Comparison of ENCODE assay signal across 21 cellular contexts in genomic region chr2:242022550-242023290, GRCh38.
DNase-seq lines count a peak whose midpoint lies in the region; ATAC-seq and TF ChIP-seq lines count a peak whose summit lies in the region.
"Had no signal": no experiment of that assay in that cellular context is flagged by ENCODE, and none has a peak within 500 bp of the region (broad histone marks: within the 10 kb centered on the region; RNA-seq: fewer than 3 reads in every experiment).

No MANE protein-coding gene starts in this region.

- H3K4me1 ChIP-seq in trophoblast cell (ENCODE audit: control insufficient read depth in 1 of 2, insufficient read depth in 2 of 2, low read length in 2 of 2), result no peaks in the 10 kb centered on the region
- H3K4me1 ChIP-seq: A549 had no signal

- no peak overlapping the region for H3K27ac ChIP-seq in trophoblast cell (ENCODE audit: low read depth, low read length)
- H3K27ac ChIP-seq: A549, C4-2B, SK-N-MC had no signal

- H4K8ac ChIP-seq in trophoblast cell (ENCODE audit: low read depth, low read length), result no peak overlapping the region

- H3K27me3 Mint-ChIP-seq in activated T-cell treated with anti-CD3 and anti-CD28 coated beads, Interleukin-2, amount 50 U/mL, for 4 hours (ENCODE audit: low read depth), result peaks cover 29% of the 10 kb centered on the region

- TF ChIP-seq EP300 in Ishikawa (IDR thresholded peaks at IDR 0.05; ENCODE audit: borderline replicate concordance), result no peak

- no peak overlapping the region for H2AFZ ChIP-seq in trophoblast cell (ENCODE audit: insufficient read depth, low read length, poor library complexity)
- H2AFZ ChIP-seq: GM23338 had no signal

- DNase-seq in activated T-cell treated with anti-CD3 and anti-CD28 coated beads, Interleukin-2, amount 50 U/mL, for 1 hour, result peak; percentile 9
- no peak for DNase-seq in activated T-cell treated with anti-CD3 and anti-CD28 coated beads, Interleukin-2, amount 50 U/mL, for 4 hours
- DNase-seq in RPMI8226 (peak; percentile 39), mesenteric fat pad (ENCODE audit: low spot score) (peak; percentile 37), T-helper 1 cell (no peak), trophoblast cell (no peak)
- DNase-seq in activated CD4-positive, alpha-beta T cell treated with anti-CD3 and anti-CD28 coated beads for 48 hours, result no peak
- DNase-seq: DMS 273 treated with DMSO at 0.1 percent for 48 hours, GF-D8, MG63, NCI-H2029, NCI-H510A, NCI-H774, Right ventricle myocardium superior had no signal

- H3K4me3 ChIP-seq in trophoblast cell (ENCODE audit: low read depth, low read length), result no peak overlapping the region
- H3K4me3 ChIP-seq: A549, GM23338, MG63, SK-N-MC had no signal

- no peak overlapping the region for H3K14ac ChIP-seq in trophoblast cell (ENCODE audit: low read length)

- peaks cover 14% of the 10 kb centered on the region for H3K36me3 Mint-ChIP-seq in activated T-cell treated with anti-CD3 and anti-CD28 coated beads, Interleukin-2, amount 50 U/mL, for 4 hours (ENCODE audit: insufficient read depth)

- no peak overlapping the region for H2BK5ac ChIP-seq in trophoblast cell (ENCODE audit: low read depth, low read length, poor library complexity)

- H3K36me3 ChIP-seq in trophoblast cell (ENCODE audit: control insufficient read depth in 1 of 2, insufficient read depth in 2 of 2, low read length in 2 of 2), result no peaks in the 10 kb centered on the region
- H3K36me3 ChIP-seq: MG63 had no signal

- no peaks in the 10 kb centered on the region for H3K27me3 ChIP-seq in trophoblast cell (ENCODE audit: insufficient read depth, low read length)
- H3K27me3 ChIP-seq: MG63 had no signal

- H2AK5ac ChIP-seq in trophoblast cell (ENCODE audit: low read length), result no peak overlapping the region

- H3K9ac ChIP-seq in trophoblast cell (ENCODE audit: low read length), result no peak overlapping the region

- peaks cover 23% of the 10 kb centered on the region for H3K9me3 ChIP-seq in trophoblast cell (ENCODE audit: insufficient read depth, low read depth, low read length)
- H3K9me3 ChIP-seq: MG63 had no signal

- H3K4me1 Mint-ChIP-seq in activated T-cell treated with anti-CD3 and anti-CD28 coated beads, Interleukin-2, amount 50 U/mL, for 4 hours (ENCODE audit: low read depth), result no peaks in the 10 kb centered on the region
- H3K4me1 Mint-ChIP-seq: GM23338 had no signal

- H3K4ac ChIP-seq in trophoblast cell (ENCODE audit: low read depth, low read length), result no peak overlapping the region

- H3K9me3 Mint-ChIP-seq in activated T-cell treated with anti-CD3 and anti-CD28 coated beads, Interleukin-2, amount 50 U/mL, for 4 hours, result no peaks in the 10 kb centered on the region

- WGBS in trophoblast cell (ENCODE audit: extremely low coverage, insufficient coverage, insufficient read length), result no CpG with 5 or more reads among the region's 12 CpGs

- ATAC-seq in activated T-cell treated with anti-CD3 and anti-CD28 coated beads, Interleukin-2, amount 50 U/mL, for 4 hours, result no peak
- ATAC-seq: A549, GM23338, HCT116, Panc1 had no signal

- peak; percentile 19; the same call in 1 of the 2 replicates for TF ChIP-seq RAD21 in Ishikawa (IDR thresholded peaks at IDR 0.05; ENCODE audit: low read depth)

- no peak overlapping the region for H4K12ac ChIP-seq in trophoblast cell (ENCODE audit: low read depth, low read length)

- H3K79me1 ChIP-seq in trophoblast cell (ENCODE audit: low read length), result no peaks in the 10 kb centered on the region

- H3K4me3 Mint-ChIP-seq in activated T-cell treated with anti-CD3 and anti-CD28 coated beads, Interleukin-2, amount 50 U/mL, for 4 hours, result no peak overlapping the region
- H3K4me3 Mint-ChIP-seq: GM23338 had no signal

- no peak overlapping the region for H3K23ac ChIP-seq in trophoblast cell (ENCODE audit: low read length)

- H3K18ac ChIP-seq in trophoblast cell (ENCODE audit: low read length), result no peak overlapping the region

- H2BK120ac ChIP-seq in trophoblast cell (ENCODE audit: insufficient read depth, low read length, poor library complexity), result no peak overlapping the region

- H3K4me2 ChIP-seq in trophoblast cell (ENCODE audit: low read length), result no peak overlapping the region
- H3K4me2 ChIP-seq: A549, GM23338 had no signal

- H2BK12ac ChIP-seq in trophoblast cell (ENCODE audit: low read length), result no peak overlapping the region

- H3K79me2 ChIP-seq in trophoblast cell (ENCODE audit: control insufficient read depth, insufficient read depth, low read length, poor library complexity), result no peaks in the 10 kb centered on the region

- no peak overlapping the region for H4K91ac ChIP-seq in trophoblast cell (ENCODE audit: low read depth, low read length)

TF ChIP-seq in Ishikawa, 13 proteins besides CTCF, POLR2A, EP300 and RAD21:
- TF ChIP-seq NFIC (IDR thresholded peaks at IDR 0.05), result no peak
- TF ChIP-seq CREB1 (IDR thresholded peaks at IDR 0.05; ENCODE audit: low read depth), result no peak
- no peak for TF ChIP-seq YY1 (IDR thresholded peaks at IDR 0.05; ENCODE audit: low read depth)
- no peak for TF ChIP-seq CEBPB (IDR thresholded peaks at IDR 0.05)
- TF ChIP-seq ZBTB7A (IDR thresholded peaks at IDR 0.05; ENCODE audit: low read depth), result no peak
- no peak for TF ChIP-seq TCF12 (IDR thresholded peaks at IDR 0.05; ENCODE audit: low read depth)
- no peak for TF ChIP-seq MAX (IDR thresholded peaks at IDR 0.05)
- no peak for TF ChIP-seq EGR1 (IDR thresholded peaks at IDR 0.05)
- TF ChIP-seq TEAD4 (IDR thresholded peaks at IDR 0.05), result no peak
- no peak for TF ChIP-seq TAF1 (IDR thresholded peaks at IDR 0.05; ENCODE audit: low read depth)
- TF ChIP-seq, protein P1, sequence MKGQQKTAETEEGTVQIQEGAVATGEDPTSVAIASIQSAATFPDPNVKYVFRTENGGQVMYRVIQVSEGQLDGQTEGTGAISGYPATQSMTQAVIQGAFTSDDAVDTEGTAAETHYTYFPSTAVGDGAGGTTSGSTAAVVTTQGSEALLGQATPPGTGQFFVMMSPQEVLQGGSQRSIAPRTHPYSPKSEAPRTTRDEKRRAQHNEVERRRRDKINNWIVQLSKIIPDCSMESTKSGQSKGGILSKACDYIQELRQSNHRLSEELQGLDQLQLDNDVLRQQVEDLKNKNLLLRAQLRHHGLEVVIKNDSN (IDR thresholded peaks at IDR 0.05), result no peak
- TF ChIP-seq, protein P2, sequence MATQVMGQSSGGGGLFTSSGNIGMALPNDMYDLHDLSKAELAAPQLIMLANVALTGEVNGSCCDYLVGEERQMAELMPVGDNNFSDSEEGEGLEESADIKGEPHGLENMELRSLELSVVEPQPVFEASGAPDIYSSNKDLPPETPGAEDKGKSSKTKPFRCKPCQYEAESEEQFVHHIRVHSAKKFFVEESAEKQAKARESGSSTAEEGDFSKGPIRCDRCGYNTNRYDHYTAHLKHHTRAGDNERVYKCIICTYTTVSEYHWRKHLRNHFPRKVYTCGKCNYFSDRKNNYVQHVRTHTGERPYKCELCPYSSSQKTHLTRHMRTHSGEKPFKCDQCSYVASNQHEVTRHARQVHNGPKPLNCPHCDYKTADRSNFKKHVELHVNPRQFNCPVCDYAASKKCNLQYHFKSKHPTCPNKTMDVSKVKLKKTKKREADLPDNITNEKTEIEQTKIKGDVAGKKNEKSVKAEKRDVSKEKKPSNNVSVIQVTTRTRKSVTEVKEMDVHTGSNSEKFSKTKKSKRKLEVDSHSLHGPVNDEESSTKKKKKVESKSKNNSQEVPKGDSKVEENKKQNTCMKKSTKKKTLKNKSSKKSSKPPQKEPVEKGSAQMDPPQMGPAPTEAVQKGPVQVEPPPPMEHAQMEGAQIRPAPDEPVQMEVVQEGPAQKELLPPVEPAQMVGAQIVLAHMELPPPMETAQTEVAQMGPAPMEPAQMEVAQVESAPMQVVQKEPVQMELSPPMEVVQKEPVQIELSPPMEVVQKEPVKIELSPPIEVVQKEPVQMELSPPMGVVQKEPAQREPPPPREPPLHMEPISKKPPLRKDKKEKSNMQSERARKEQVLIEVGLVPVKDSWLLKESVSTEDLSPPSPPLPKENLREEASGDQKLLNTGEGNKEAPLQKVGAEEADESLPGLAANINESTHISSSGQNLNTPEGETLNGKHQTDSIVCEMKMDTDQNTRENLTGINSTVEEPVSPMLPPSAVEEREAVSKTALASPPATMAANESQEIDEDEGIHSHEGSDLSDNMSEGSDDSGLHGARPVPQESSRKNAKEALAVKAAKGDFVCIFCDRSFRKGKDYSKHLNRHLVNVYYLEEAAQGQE (IDR thresholded peaks at IDR 0.05; ENCODE audit: low read depth), result no peak
- no peak for TF ChIP-seq FOXM1 (IDR thresholded peaks at IDR 0.05; ENCODE audit: borderline replicate concordance, low read depth)

Comparison
In these comparisons a context has a peak if more than half of its experiments do, and no peak if none do; other contexts are left out.
1. DNase-seq: peak in activated T-cell treated with anti-CD3 and anti-CD28 coated beads, Interleukin-2, amount 50 U/mL, for 1 hour (single experiment), RPMI8226 (single experiment) and mesenteric fat pad (single experiment); none in activated T-cell treated with anti-CD3 and anti-CD28 coated beads, Interleukin-2, amount 50 U/mL, for 4 hours (single experiment), activated CD4-positive, alpha-beta T cell treated with anti-CD3 and anti-CD28 coated beads for 48 hours (single experiment), T-helper 1 cell (0 of 5) and trophoblast cell (0 of 2).